1 cellular context compared by ENCODE assay signal in genomic region chr1:168178638-168179410, GRCh38.
A peak's percentile ranks its signal among the peaks of the same experiment; 100 is the strongest.
TF ChIP-seq lines count a peak whose summit lies in the region.

Gene TIPRL (plus strand): TSS chr1:168178962. CDS start chr1:168179078, 116 bp downstream.

TF ChIP-seq in A549, 52 proteins besides CTCF, POLR2A, EP300 and RAD21 (continued from another document):
- TF ChIP-seq RARB (CRISPR knock-in tag; IDR thresholded peaks at IDR 0.05) (no peak), NFE2L2 (conservative IDR thresholded peaks at IDR 0.05; ENCODE audit: low read length) (no peak)
- TF ChIP-seq, protein P1, sequence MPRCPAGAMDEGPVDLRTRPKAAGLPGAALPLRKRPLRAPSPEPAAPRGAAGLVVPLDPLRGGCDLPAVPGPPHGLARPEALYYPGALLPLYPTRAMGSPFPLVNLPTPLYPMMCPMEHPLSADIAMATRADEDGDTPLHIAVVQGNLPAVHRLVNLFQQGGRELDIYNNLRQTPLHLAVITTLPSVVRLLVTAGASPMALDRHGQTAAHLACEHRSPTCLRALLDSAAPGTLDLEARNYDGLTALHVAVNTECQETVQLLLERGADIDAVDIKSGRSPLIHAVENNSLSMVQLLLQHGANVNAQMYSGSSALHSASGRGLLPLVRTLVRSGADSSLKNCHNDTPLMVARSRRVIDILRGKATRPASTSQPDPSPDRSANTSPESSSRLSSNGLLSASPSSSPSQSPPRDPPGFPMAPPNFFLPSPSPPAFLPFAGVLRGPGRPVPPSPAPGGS (IDR thresholded peaks at IDR 0.05) = peak; percentile 81; the same call in 2 of the 3 replicates
TF ChIP-seq in A549: peak in this region for 9.
